14 cellular contexts compared by ENCODE assay signal in the genomic region with DNA sequence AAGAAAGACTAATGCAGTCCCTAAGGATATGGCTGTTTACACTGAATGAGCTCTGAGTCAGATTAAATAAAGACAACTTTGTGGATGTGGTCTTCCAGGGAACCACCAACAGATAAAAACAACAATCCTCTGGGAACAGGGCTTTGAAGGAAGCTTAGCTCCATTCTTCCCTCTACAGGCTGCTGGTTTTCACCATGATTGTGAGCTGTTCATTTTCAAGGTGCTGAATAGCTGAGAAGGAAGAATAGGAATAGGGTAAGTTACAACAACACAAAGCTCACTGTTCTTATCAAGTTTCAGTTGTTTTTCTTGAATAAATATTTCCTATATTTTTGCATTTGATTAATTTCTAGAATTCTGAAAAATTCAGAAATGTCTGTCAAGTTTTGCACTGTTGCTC. TPM values are rescaled to one million over a fixed set of nuclear protein-coding genes. Genes with fewer than 3 reads are reported as not detected.
DNase-seq lines count a peak whose midpoint lies in the region; ATAC-seq, FAIRE-seq and TF ChIP-seq lines count a peak whose summit lies in the region.
"Had no signal": no experiment of that assay in that cellular context is flagged by ENCODE, and none has a peak within 500 bp of the region (broad histone marks: within the 10 kb centered on the region; RNA-seq: fewer than 3 reads in every experiment).

No MANE protein-coding gene starts in this region.

- no peak for TF ChIP-seq POLR2A in A549 (IDR thresholded peaks at IDR 0.05; ENCODE audit: low read length)

- TF ChIP-seq CTCF in A549 (IDR thresholded peaks at IDR 0.05) (no peak), WI38 (IDR thresholded peaks at IDR 0.05; ENCODE audit: low read depth, low read length) (peak; percentile 32; the same call in 1 of the 2 replicates)

- intact Hi-C loops in activated CD4-positive, alpha-beta T cell treated with anti-CD3 and anti-CD28 coated beads for 36 hours (cut with DNase I, micrococcal nuclease) = no loop called here

- H3K27ac ChIP-seq in A549 = no peak overlapping the region
- H3K27ac ChIP-seq: SJCRH30 had no signal

- no peak for TF ChIP-seq RAD21 in A549 (conservative IDR thresholded peaks at IDR 0.05 in 1 of 2, IDR thresholded peaks at IDR 0.05 in 1 of 2)

- POLR2A ChIA-PET in A549 (lab: Yijun Ruan, JAX) = interaction anchor here (0.6 kb wide), 1 partner anchor 26 kb away, joined by 3 read pairs; a partner anchor contains a TSS
- POLR2A ChIA-PET in activated CD4-positive, alpha-beta T cell treated with anti-CD3 and anti-CD28 coated beads for 36 hours (lab: Charles Lee) = no interaction called here

- peak in 1 of 2 experiments; percentile 9 for DNase-seq in A549 (ENCODE audit: low read depth in 1 of 2, low spot score in 1 of 2)
- peak; percentile 34 for DNase-seq in H4 (ENCODE audit: low spot score)
- DNase-seq in foreskin melanocyte = peak; percentile 67
- DNase-seq in activated CD4-positive, alpha-beta T cell treated with anti-CD3 and anti-CD28 coated beads for 36 hours = no peak
- no peak for DNase-seq in NCI-H1105 (lab: John Stamatoyannopoulos, UW)
- DNase-seq in anterior cingulate cortex (lab: John Stamatoyannopoulos, UW) = no peak
- DNase-seq: activated gamma-delta T cell, C1 segment of cervical spinal cord, occipital lobe had no signal

- CTCF ChIA-PET in A549 (lab: Yijun Ruan, JAX) = interaction anchor here (2.1 kb wide), 1 partner anchor 112 kb away, joined by 5 read pairs; no protein-coding TSS in a partner anchor
- CTCF ChIA-PET in activated CD4-positive, alpha-beta T cell treated with anti-CD3 and anti-CD28 coated beads for 36 hours (lab: Charles Lee) = interaction anchor here (0.9 kb wide), 1 partner anchor 14 kb away, joined by 3 read pairs; no protein-coding TSS in a partner anchor

- no peaks in the 10 kb centered on the region for H3K9me3 Mint-ChIP-seq in activated CD4-positive, alpha-beta T cell treated with anti-CD3 and anti-CD28 coated beads for 36 hours (ENCODE audit: low read depth)

- ATAC-seq in A549 (peak; percentile 61 to 62; a peak in 3 of 6 replicates), HG02885 (IDR thresholded peaks at IDR 0.05; ENCODE audit: poor library complexity, unreplicated experiment) (no peak)
- no peak for ATAC-seq in activated CD4-positive, alpha-beta T cell treated with anti-CD3 and anti-CD28 coated beads for 36 hours

- H3K27me3 Mint-ChIP-seq in activated CD4-positive, alpha-beta T cell treated with anti-CD3 and anti-CD28 coated beads for 36 hours = peaks cover 6% of the 10 kb centered on the region

- H3K27ac Mint-ChIP-seq in activated CD4-positive, alpha-beta T cell treated with anti-CD3 and anti-CD28 coated beads for 36 hours = no peak overlapping the region

- no peak for FAIRE-seq in A549 (lab: Jason Lieb, UNC)
- FAIRE-seq: GM12892, islet of Langerhans had no signal

- H3K4me3 ChIP-seq in A549 (no peak overlapping the region), WI38 (ENCODE audit: low read depth, low read length) (no peak overlapping the region)
- H3K4me3 ChIP-seq: SJCRH30 had no signal

- no peaks in the 10 kb centered on the region for H3K9me3 ChIP-seq in A549
- H3K9me3 ChIP-seq: SJCRH30 had no signal

- no peaks in the 10 kb centered on the region for H3K4me1 ChIP-seq in A549
- H3K4me1 ChIP-seq: SJCRH30 had no signal

- H3K4me2 ChIP-seq in A549 = no peak overlapping the region

- H3K4me1 Mint-ChIP-seq in activated CD4-positive, alpha-beta T cell treated with anti-CD3 and anti-CD28 coated beads for 36 hours = no peaks in the 10 kb centered on the region

- no peak for TF ChIP-seq EP300 in A549 (IDR thresholded peaks at IDR 0.05)

- H3K4me3 Mint-ChIP-seq in activated CD4-positive, alpha-beta T cell treated with anti-CD3 and anti-CD28 coated beads for 36 hours = no peak overlapping the region

- no peaks in the 10 kb centered on the region for H3K36me3 Mint-ChIP-seq in activated CD4-positive, alpha-beta T cell treated with anti-CD3 and anti-CD28 coated beads for 36 hours (ENCODE audit: low read depth)

TF ChIP-seq in A549, 52 proteins besides CTCF, POLR2A, EP300 and RAD21:
- TF ChIP-seq EHMT2 (IDR thresholded peaks at IDR 0.05; ENCODE audit: low read depth) (0 out of 2 replicates have a peak, but pooled peaks have one; percentile 16), EHF (CRISPR knock-in tag; IDR thresholded peaks at IDR 0.05) (no peak), CHD2 (IDR thresholded peaks at IDR 0.05; ENCODE audit: low read length, partially characterized antibody) (no peak)
- TF ChIP-seq, protein P1, sequence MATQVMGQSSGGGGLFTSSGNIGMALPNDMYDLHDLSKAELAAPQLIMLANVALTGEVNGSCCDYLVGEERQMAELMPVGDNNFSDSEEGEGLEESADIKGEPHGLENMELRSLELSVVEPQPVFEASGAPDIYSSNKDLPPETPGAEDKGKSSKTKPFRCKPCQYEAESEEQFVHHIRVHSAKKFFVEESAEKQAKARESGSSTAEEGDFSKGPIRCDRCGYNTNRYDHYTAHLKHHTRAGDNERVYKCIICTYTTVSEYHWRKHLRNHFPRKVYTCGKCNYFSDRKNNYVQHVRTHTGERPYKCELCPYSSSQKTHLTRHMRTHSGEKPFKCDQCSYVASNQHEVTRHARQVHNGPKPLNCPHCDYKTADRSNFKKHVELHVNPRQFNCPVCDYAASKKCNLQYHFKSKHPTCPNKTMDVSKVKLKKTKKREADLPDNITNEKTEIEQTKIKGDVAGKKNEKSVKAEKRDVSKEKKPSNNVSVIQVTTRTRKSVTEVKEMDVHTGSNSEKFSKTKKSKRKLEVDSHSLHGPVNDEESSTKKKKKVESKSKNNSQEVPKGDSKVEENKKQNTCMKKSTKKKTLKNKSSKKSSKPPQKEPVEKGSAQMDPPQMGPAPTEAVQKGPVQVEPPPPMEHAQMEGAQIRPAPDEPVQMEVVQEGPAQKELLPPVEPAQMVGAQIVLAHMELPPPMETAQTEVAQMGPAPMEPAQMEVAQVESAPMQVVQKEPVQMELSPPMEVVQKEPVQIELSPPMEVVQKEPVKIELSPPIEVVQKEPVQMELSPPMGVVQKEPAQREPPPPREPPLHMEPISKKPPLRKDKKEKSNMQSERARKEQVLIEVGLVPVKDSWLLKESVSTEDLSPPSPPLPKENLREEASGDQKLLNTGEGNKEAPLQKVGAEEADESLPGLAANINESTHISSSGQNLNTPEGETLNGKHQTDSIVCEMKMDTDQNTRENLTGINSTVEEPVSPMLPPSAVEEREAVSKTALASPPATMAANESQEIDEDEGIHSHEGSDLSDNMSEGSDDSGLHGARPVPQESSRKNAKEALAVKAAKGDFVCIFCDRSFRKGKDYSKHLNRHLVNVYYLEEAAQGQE (IDR thresholded peaks at IDR 0.05) = peak; percentile 78
- TF ChIP-seq, protein P2, sequence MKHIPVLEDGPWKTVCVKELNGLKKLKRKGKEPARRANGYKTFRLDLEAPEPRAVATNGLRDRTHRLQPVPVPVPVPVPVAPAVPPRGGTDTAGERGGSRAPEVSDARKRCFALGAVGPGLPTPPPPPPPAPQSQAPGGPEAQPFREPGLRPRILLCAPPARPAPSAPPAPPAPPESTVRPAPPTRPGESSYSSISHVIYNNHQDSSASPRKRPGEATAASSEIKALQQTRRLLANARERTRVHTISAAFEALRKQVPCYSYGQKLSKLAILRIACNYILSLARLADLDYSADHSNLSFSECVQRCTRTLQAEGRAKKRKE (CRISPR knock-in tag; IDR thresholded peaks at IDR 0.05; ENCODE audit: low read depth) = no peak

RNA-seq across cellular contexts. Expression of a gene that starts 25.9 kb away (rescaled TPM):
- polyA plus RNA-seq in A549 (2011; rRNA removed) = 32.4 and 34.6 TPM in 2 replicates
- polyA plus RNA-seq in A549 (2012; cell fraction: cytosol; rRNA removed) = 3.8 and 4.5 TPM in 2 replicates
- 5.1 and 10.2 TPM in 2 replicates for polyA plus RNA-seq in A549 (2012; cell fraction: nucleus; rRNA removed)
- polyA plus RNA-seq in A549 (2017; fragmentation: RNase III; extraction: RNeasy Plus Mini Kit Qiagen cat#74134 plus additional on column Dnase treatment) = 16.6 to 17.2 TPM (median 16.9 TPM) in 3 replicates
- polyA minus RNA-seq in A549 (2011; rRNA and poly(A)+ RNA removed) = 35.8 and 42.7 TPM in 2 replicates
- 24.4 and 36.0 TPM in 2 replicates for total RNA-seq in H4 (2014; rRNA removed; shearing (Covaris generic))
- 10 to 100 TPM; 35.2 to 37.1 TPM for total RNA-seq in activated CD4-positive, alpha-beta T cell treated with anti-CD3 and anti-CD28 coated beads for 36 hours

RNA-seq across cellular contexts. Expression of a gene that starts 34.9 kb away (rescaled TPM):
- 0.19 and 0.41 TPM in 2 replicates for polyA plus RNA-seq in A549 (2011; rRNA removed)
- polyA plus RNA-seq in A549 (2012; cell fraction: cytosol; rRNA removed) = not detected in 2 replicates
- polyA plus RNA-seq in A549 (2012; cell fraction: nucleus; rRNA removed) = not detected in 2 replicates
- 0.15 to 0.17 TPM in 2 of 3 replicates, not detected in the other for polyA plus RNA-seq in A549 (2017; fragmentation: RNase III; extraction: RNeasy Plus Mini Kit Qiagen cat#74134 plus additional on column Dnase treatment)
- not detected in 2 replicates for polyA minus RNA-seq in A549 (2011; rRNA and poly(A)+ RNA removed)
- total RNA-seq in H4 (2014; rRNA removed; shearing (Covaris generic)) = not detected in 2 replicates
- not detected for total RNA-seq in activated CD4-positive, alpha-beta T cell treated with anti-CD3 and anti-CD28 coated beads for 36 hours
- total RNA-seq: occipital lobe, SJCRH30 had no signal

Comparison
In these comparisons a context has a peak if more than half of its experiments do, and no peak if none do; other contexts are left out.
1. ATAC-seq: peak in A549 (2 of 2); none in activated CD4-positive, alpha-beta T cell treated with anti-CD3 and anti-CD28 coated beads for 36 hours (single experiment) and HG02885 (single experiment).
2. DNase-seq: peak in H4 (single experiment) and foreskin melanocyte (single experiment); none in activated CD4-positive, alpha-beta T cell treated with anti-CD3 and anti-CD28 coated beads for 36 hours (single experiment), NCI-H1105 (single experiment) and anterior cingulate cortex (0 of 58).